In genomic region chr9:69391946-69392345, GRCh38 we compare ENCODE assay signal across 23 cellular contexts.
DNase-seq lines count a peak whose midpoint lies in the region; ATAC-seq and TF ChIP-seq lines count a peak whose summit lies in the region.
"Had no signal": no experiment of that assay in that cellular context is flagged by ENCODE, and none has a peak within 500 bp of the region (broad histone marks: within the 10 kb centered on the region; RNA-seq: fewer than 3 reads in every experiment).

No MANE protein-coding gene starts in this region.

- BruUV-seq in mammary epithelial cell (replicated peaks; lab: Mats Ljungman, UMichigan) = no TSS peak

- H3K36me3 ChIP-seq in breast epithelium = no peaks in the 10 kb centered on the region
- no peaks in the 10 kb centered on the region for H3K36me3 ChIP-seq in mammary epithelial cell (ENCODE audit: insufficient read depth, low read length)
- peaks cover 0 to 24% (median 2%) of the 10 kb centered on the region in 3 donors for H3K36me3 ChIP-seq in tibial artery
- H3K36me3 ChIP-seq: BE2C, ovary, WERI-Rb-1 had no signal

- peak overlapping the region; percentile 36 to 50 for H3K27ac ChIP-seq in breast epithelium
- no peak overlapping the region for H3K27ac ChIP-seq in mammary epithelial cell (ENCODE audit: insufficient read depth, low read depth, low read length)
- H3K27ac ChIP-seq in tibial artery = peak overlapping the region; percentile 4 to 40
- H3K27ac ChIP-seq: 22Rv1, testis, WERI-Rb-1 had no signal

- H3K9ac ChIP-seq in mammary epithelial cell (ENCODE audit: insufficient read depth, low read length) = no peak overlapping the region

- ATAC-seq in HG02981 (IDR thresholded peaks at IDR 0.05; ENCODE audit: unreplicated experiment) = no peak
- ATAC-seq in natural killer cell = no peak
- ATAC-seq: mucosa of descending colon had no signal

- no peaks in the 10 kb centered on the region for H3K27me3 ChIP-seq in breast epithelium
- no peaks in the 10 kb centered on the region for H3K27me3 ChIP-seq in mammary epithelial cell (ENCODE audit: insufficient read depth, low read length)
- H3K27me3 ChIP-seq in tibial artery = no peaks in the 10 kb centered on the region
- H3K27me3 ChIP-seq: BE2C, ovary, testis had no signal

- no peaks in the 10 kb centered on the region for H3K36me3 Mint-ChIP-seq in natural killer cell

- peaks cover 2 to 9% of the 10 kb centered on the region in 2 donors for H3K27me3 Mint-ChIP-seq in natural killer cell (ENCODE audit: low read depth in 2 of 2)

- 38% methylated on average over 7 of the region's 7 CpGs for WGBS in mammary epithelial cell (ENCODE audit: low coverage, missing lambda C conversion rate)

- intact Hi-C loops in breast epithelium (cut with DNase I; ENCODE audit: low total_unique reads) (no loop called here), mammary epithelial cell (cut with micrococcal nuclease) (no loop called here), tibial artery (cut with DNase I; ENCODE audit: low total_unique reads) (no loop called here), natural killer cell (cut with micrococcal nuclease) (no loop called here)

- no peak overlapping the region for H3K4me3 ChIP-seq in breast epithelium
- H3K4me3 ChIP-seq in mammary epithelial cell (replicated peaks in 1 of 3; ENCODE audit: insufficient read depth in 1 of 3, low read depth in 2 of 3, low read length in 3 of 3) = no peak overlapping the region
- H3K4me3 ChIP-seq in tibial artery = no peak overlapping the region
- H3K4me3 ChIP-seq: mucosa of descending colon, ovary, smooth muscle cell, testis had no signal

- no peaks in the 10 kb centered on the region for H3K9me3 Mint-ChIP-seq in natural killer cell
- H3K9me3 Mint-ChIP-seq: T-helper 1 cell treated with Interleukin-12 subunit alpha and Interleukin-12 subunit beta and Interleukin-4 antibody, amounts not matched to agents 30 μg/mL and 1 μg/mL, for 36 hours had no signal

- H3K4me1 ChIP-seq in breast epithelium (peaks cover 0 to 14% of the 10 kb centered on the region in 2 donors), mammary epithelial cell (ENCODE audit: insufficient read depth, low read length) (no peaks in the 10 kb centered on the region), tibial artery (peaks cover 0 to 27% (median 20%) of the 10 kb centered on the region in 4 donors)
- H3K4me1 ChIP-seq: BE2C had no signal

- in situ Hi-C loops in mammary epithelial cell (cut with MboI; ENCODE audit: low sequenced_read_pairs in 2 of 2) = no loop called here

- no peak overlapping the region for H3K4me2 ChIP-seq in mammary epithelial cell (ENCODE audit: insufficient read depth, low read depth, low read length)
- H3K4me2 ChIP-seq: smooth muscle cell had no signal

- no peaks in the 10 kb centered on the region for H3K9me3 ChIP-seq in breast epithelium
- no peaks in the 10 kb centered on the region for H3K9me3 ChIP-seq in mammary epithelial cell (replicated peaks; ENCODE audit: insufficient read depth, low read length)
- no peaks in the 10 kb centered on the region for H3K9me3 ChIP-seq in tibial artery
- H3K9me3 ChIP-seq: BE2C, mucosa of descending colon, ovary, testis had no signal

- dilution Hi-C loops in mammary epithelial cell (cut with HindIII; ENCODE audit: low sequenced_read_pairs) = loop anchor here (5.0 to 25.0 kb wide), 2 partner anchors 95 kb away; no protein-coding TSS in a partner anchor

- CTCF ChIA-PET in mammary epithelial cell (lab: Charles Lee; ENCODE audit: low non-redundant PET) = no interaction called here

- no peaks in the 10 kb centered on the region for H4K20me1 ChIP-seq in mammary epithelial cell (ENCODE audit: insufficient read depth, low read length)

- DNase-seq in breast epithelium (ENCODE audit: low spot score in 2 of 2) (no peak), mammary epithelial cell (no peak), globus pallidus (ENCODE audit: low spot score) (peak; percentile 39), myocyte (ENCODE audit: low read depth) (peak; percentile 36), tibial artery (no peak), mucosa of gallbladder (ENCODE audit: low spot score) (no peak), natural killer cell (no peak)
- DNase-seq: activated CD4-positive, alpha-beta T cell treated with anti-CD3 and anti-CD28 coated beads, Interleukin-2, amount 50 U/mL, for 48 hours; activated naive CD4-positive, alpha-beta T cell; BE2C; GF-D8; mucosa of descending colon; NCI-H1417; NCI-H2171; NCI-H69; ovary; stimulated activated CD8-positive, alpha-beta memory T cell treated with anti-CD3 and anti-CD28 coated beads, Interleukin-4, amount 100 ng/mL, for 48 hours; testis; WERI-Rb-1 had no signal

- no peak overlapping the region for H3K27ac Mint-ChIP-seq in natural killer cell
- H3K27ac Mint-ChIP-seq: T-helper 1 cell treated with Interleukin-12 subunit alpha and Interleukin-12 subunit beta and Interleukin-4 antibody, amounts not matched to agents 30 μg/mL and 1 μg/mL, for 36 hours had no signal

- no peak for TF ChIP-seq CTCF in breast epithelium (IDR thresholded peaks at IDR 0.05)
- no peak for TF ChIP-seq CTCF in mammary epithelial cell (conservative IDR thresholded peaks at IDR 0.05 in 1 of 2, IDR thresholded peaks at IDR 0.05 in 1 of 2; ENCODE audit: extremely low read depth in 1 of 2, insufficient read depth in 1 of 2, low read depth in 1 of 2, low read length in 2 of 2)
- TF ChIP-seq CTCF in tibial artery (IDR thresholded peaks at IDR 0.05) = no peak
- TF ChIP-seq CTCF in natural killer cell (IDR thresholded peaks at IDR 0.05) = no peak

- H3K4me3 Mint-ChIP-seq in natural killer cell = no peak overlapping the region
- H3K4me3 Mint-ChIP-seq: T-helper 1 cell treated with Interleukin-12 subunit alpha and Interleukin-12 subunit beta and Interleukin-4 antibody, amounts not matched to agents 30 μg/mL and 1 μg/mL, for 36 hours had no signal

- H3K79me2 ChIP-seq in mammary epithelial cell (ENCODE audit: insufficient read depth, low read length) = no peaks in the 10 kb centered on the region

- no peaks in the 10 kb centered on the region for H3K4me1 Mint-ChIP-seq in natural killer cell

- H2AFZ ChIP-seq in mammary epithelial cell (ENCODE audit: low read depth, low read length) = no peak overlapping the region

- no peak for TF ChIP-seq POLR2A in breast epithelium (IDR thresholded peaks at IDR 0.05)

Comparison
In these comparisons a context has a peak if more than half of its experiments do, and no peak if none do; other contexts are left out.
1. DNase-seq: peak in globus pallidus (single experiment) and myocyte (single experiment); none in breast epithelium (0 of 2), mammary epithelial cell (single experiment), tibial artery (0 of 2), mucosa of gallbladder (single experiment) and natural killer cell (single experiment).